8 cellular contexts compared by ENCODE assay signal in the genomic region with DNA sequence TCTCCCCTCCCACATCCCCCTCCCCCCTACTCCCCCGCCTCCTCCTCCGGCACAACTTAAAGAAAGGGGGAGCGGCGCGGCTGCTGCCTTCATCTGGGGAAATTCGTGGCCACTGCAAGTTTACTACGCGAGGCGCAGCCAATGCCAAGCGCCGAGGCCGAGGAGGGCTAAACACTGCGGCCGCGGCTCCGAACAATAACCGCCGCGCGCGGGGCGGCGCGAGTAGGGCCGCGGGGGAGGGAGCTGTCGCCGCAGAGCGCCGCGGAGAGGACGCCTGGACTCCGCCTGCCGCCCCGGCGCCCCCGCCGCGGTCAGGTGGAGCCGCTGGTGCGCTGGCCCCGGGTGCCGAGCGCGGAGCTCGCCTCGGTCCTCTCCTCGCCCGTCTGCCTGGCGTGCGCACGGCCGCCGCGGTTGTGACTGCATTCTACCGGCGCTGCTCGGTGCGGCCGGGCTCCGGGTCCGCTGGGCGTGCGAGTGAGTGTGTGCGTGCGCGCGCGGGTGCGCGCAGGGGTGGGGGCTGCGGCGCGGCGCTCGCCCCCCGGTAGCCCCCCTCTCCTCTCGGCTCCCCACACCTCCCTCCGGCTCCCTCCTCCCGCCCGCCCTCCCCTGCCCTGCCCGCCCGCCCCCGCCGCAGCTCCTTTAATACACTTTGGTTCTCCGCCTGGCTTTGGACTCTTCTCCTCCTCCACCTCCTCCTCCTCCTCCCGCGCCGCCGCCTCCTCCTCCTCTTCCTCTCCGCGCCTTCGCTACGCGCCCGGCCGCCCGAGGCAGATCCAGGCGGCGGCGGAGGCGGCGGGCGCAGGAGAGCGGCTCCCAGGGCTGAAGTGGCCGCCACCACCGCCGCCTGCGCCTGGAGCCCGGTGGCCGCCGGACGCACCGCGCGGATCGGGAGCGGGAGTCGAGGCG. TPM values are rescaled to one million over a fixed set of nuclear protein-coding genes. Genes with fewer than 3 reads are reported as not detected.
DNase-seq lines count a peak whose midpoint lies in the region; ATAC-seq and TF ChIP-seq lines count a peak whose summit lies in the region.

A gene (plus strand): TSS at position 670 of the 906 bp plus-strand sequence. CDS start 281 bp downstream, outside the sequence.

- peak within 1 kb of the TSS; percentile 86 for H3K27ac Mint-ChIP-seq in activated T-cell treated with anti-CD3 and anti-CD28 coated beads, Interleukin-2, amount 50 U/mL, for 24 hours

- peak within 1 kb of the TSS; percentile 54 for H3K4me3 Mint-ChIP-seq in activated T-cell treated with anti-CD3 and anti-CD28 coated beads, Interleukin-2, amount 50 U/mL, for 24 hours

- DNase-seq in NOMO-1 treated with DMSO at 0.1 percent for 48 hours (lab: John Stamatoyannopoulos, UW; ENCODE audit: unreplicated experiment), result peak; percentile 14
- DNase-seq in NOMO-1 treated with dmso at 0.1 percent for 144 hours (lab: John Stamatoyannopoulos, UW; ENCODE audit: unreplicated experiment), result no peak
- peak; percentile 59 for DNase-seq in NCI-H1694 treated with DMSO at 0.1 percent for 48 hours (lab: John Stamatoyannopoulos, UW)
- peak; percentile 56 for DNase-seq in activated T-cell treated with anti-CD3 and anti-CD28 coated beads, Interleukin-2, amount 50 U/mL, for 24 hours
- DNase-seq in cardiac muscle cell (ENCODE audit: low read depth in 1 of 2, low spot score in 1 of 2), result peak; percentile 34 to 69
- DNase-seq in retina, result peak; percentile 94
- DNase-seq in medulla oblongata (ENCODE audit: extremely low spot score), result no peak

- peaks cover 68% of the 10 kb centered on the region for H3K27me3 Mint-ChIP-seq in activated T-cell treated with anti-CD3 and anti-CD28 coated beads, Interleukin-2, amount 50 U/mL, for 24 hours

- TF ChIP-seq CTCF in cardiac muscle cell (IDR thresholded peaks at IDR 0.05; ENCODE audit: low read depth, low read length), result no peak

- peaks cover 33% of the 10 kb centered on the region for H3K4me1 Mint-ChIP-seq in activated T-cell treated with anti-CD3 and anti-CD28 coated beads, Interleukin-2, amount 50 U/mL, for 24 hours (ENCODE audit: low read depth)

- H3K36me3 ChIP-seq in cardiac muscle cell, result no peaks in the 10 kb centered on the region

- peak within 1 kb of the TSS; percentile 54 for H3K4me3 ChIP-seq in cardiac muscle cell

- H3K27ac ChIP-seq in cardiac muscle cell, result no peak within 1 kb of the TSS

- H3K9me3 ChIP-seq in cardiac muscle cell (ENCODE audit: low read depth), result no peaks in the 10 kb centered on the region

- no peaks in the 10 kb centered on the region for H3K9me3 Mint-ChIP-seq in activated T-cell treated with anti-CD3 and anti-CD28 coated beads, Interleukin-2, amount 50 U/mL, for 24 hours

- ATAC-seq in GM18502 (IDR thresholded peaks at IDR 0.05; ENCODE audit: poor library complexity, unreplicated experiment), result no peak

- no peaks in the 10 kb centered on the region for H3K36me3 Mint-ChIP-seq in activated T-cell treated with anti-CD3 and anti-CD28 coated beads, Interleukin-2, amount 50 U/mL, for 24 hours (ENCODE audit: low read depth)

- no peaks in the 10 kb centered on the region for H3K4me1 ChIP-seq in cardiac muscle cell (ENCODE audit: low read depth)

- H3K27me3 ChIP-seq in cardiac muscle cell, result peaks cover 96% of the 10 kb centered on the region

RNA-seq across cellular contexts. Expression of the gene that starts here (rescaled TPM):
- 0.06 and 0.11 TPM in 2 replicates for total RNA-seq in cardiac muscle cell
- 0.21 TPM in 1 of 2 replicates, not detected in the other for polyA plus RNA-seq in cardiac muscle cell

Comparison
In these comparisons a context has a peak if more than half of its experiments do, and no peak if none do; other contexts are left out.
1. DNase-seq: peak in NOMO-1 treated with DMSO at 0.1 percent for 48 hours (single experiment), NCI-H1694 treated with DMSO at 0.1 percent for 48 hours (single experiment), activated T-cell treated with anti-CD3 and anti-CD28 coated beads, Interleukin-2, amount 50 U/mL, for 24 hours (single experiment) and retina (single experiment); none in NOMO-1 treated with dmso at 0.1 percent for 144 hours (single experiment) and medulla oblongata (single experiment).
2. Peak in DNase-seq and H3K4me3 ChIP-seq in cardiac muscle cell; RNA of the gene not detected or under 1 TPM.